Comparison of ENCODE assay signal across 11 cellular contexts in genomic region chr14:102020058-102020971, GRCh38. TPM values are rescaled to one million over a fixed set of nuclear protein-coding genes. Genes with fewer than 3 reads are reported as not detected.
A peak's percentile ranks its signal among the peaks of the same experiment; 100 is the strongest.
DNase-seq lines count a peak whose midpoint lies in the region; ATAC-seq, FAIRE-seq and TF ChIP-seq lines count a peak whose summit lies in the region.
"Had no signal": no experiment of that assay in that cellular context is flagged by ENCODE, and none has a peak within 500 bp of the region (broad histone marks: within the 10 kb centered on the region; RNA-seq: fewer than 3 reads in every experiment).

No MANE protein-coding gene starts in this region.

- H3K4me1 Mint-ChIP-seq in CD8-positive, alpha-beta T cell (ENCODE audit: low read depth) = peaks cover 19% of the 10 kb centered on the region
- H3K4me1 Mint-ChIP-seq in astrocyte (ENCODE audit: low read depth, unreplicated experiment) = peaks cover 20% of the 10 kb centered on the region
- no peaks in the 10 kb centered on the region for H3K4me1 Mint-ChIP-seq in glutamatergic neuron (ENCODE audit: low read depth, unreplicated experiment)

- H3K4me1 ChIP-seq in CD8-positive, alpha-beta T cell (ENCODE audit: insufficient read depth, low read length) = peaks cover 24% of the 10 kb centered on the region
- H3K4me1 ChIP-seq in astrocyte (ENCODE audit: insufficient read depth, low read length) (peaks cover 16% of the 10 kb centered on the region), smooth muscle cell (ENCODE audit: low read depth) (no peaks in the 10 kb centered on the region), left lung (no peaks in the 10 kb centered on the region)
- H3K4me1 ChIP-seq: stomach had no signal

- 91% methylated on average over 13 of the region's 13 CpGs for WGBS in smooth muscle cell (ENCODE audit: low lambda C conversion rate)

- intact Hi-C loops in CD8-positive, alpha-beta T cell (cut with DNase I, micrococcal nuclease) = loop anchor here (1.0 to 5.0 kb wide), 4 partner anchors 60 to 294 kb away; no protein-coding TSS in a partner anchor
- intact Hi-C loops in left lung (cut with DNase I) = no loop called here

- peak; percentile 6 to 71 (median 33) for DNase-seq in CD8-positive, alpha-beta T cell
- DNase-seq in astrocyte (ENCODE audit: low read depth) (peak; percentile 96), smooth muscle cell (lab: John Stamatoyannopoulos, UW; ENCODE audit: unreplicated experiment) (no peak), OCI-M1 (lab: John Stamatoyannopoulos, UW) (no peak), left lung (no peak), glutamatergic neuron (no peak), T-helper 9 cell (no peak)
- DNase-seq: NK-92 treated with Interleukin-12 subunit alpha and Interleukin-12 subunit beta, amount 100 ng/mL, for 24 hours; stomach had no signal

- no peaks in the 10 kb centered on the region for H3K9me3 ChIP-seq in CD8-positive, alpha-beta T cell (ENCODE audit: low read length)
- H3K9me3 ChIP-seq in astrocyte (ENCODE audit: insufficient read depth, low read depth, low read length) (no peaks in the 10 kb centered on the region), smooth muscle cell (replicated peaks; ENCODE audit: low read depth) (no peaks in the 10 kb centered on the region), left lung (no peaks in the 10 kb centered on the region)
- H3K9me3 ChIP-seq: stomach had no signal

- peak overlapping the region; percentile 64 for H3K4me3 Mint-ChIP-seq in CD8-positive, alpha-beta T cell
- H3K4me3 Mint-ChIP-seq in astrocyte (ENCODE audit: unreplicated experiment) (peak overlapping the region; percentile 54), glutamatergic neuron (ENCODE audit: unreplicated experiment) (no peak overlapping the region)

- CTCF ChIA-PET in CD8-positive, alpha-beta T cell (lab: Charles Lee) = interaction anchor here (0.6 to 1.8 kb wide), 2 partner anchors 28 to 76 kb away, joined by 3 to 7 read pairs; no protein-coding TSS in a partner anchor

- peaks cover 56% of the 10 kb centered on the region for H4K20me1 ChIP-seq in astrocyte (ENCODE audit: insufficient read depth, low read length)
- peaks cover 8% of the 10 kb centered on the region for H4K20me1 ChIP-seq in smooth muscle cell (ENCODE audit: low read depth)

- H3K36me3 Mint-ChIP-seq in CD8-positive, alpha-beta T cell = peaks cover 85% of the 10 kb centered on the region
- H3K36me3 Mint-ChIP-seq in astrocyte (ENCODE audit: low read depth, unreplicated experiment) (peaks cover 33% of the 10 kb centered on the region), glutamatergic neuron (ENCODE audit: unreplicated experiment) (peaks cover 15% of the 10 kb centered on the region)

- H3K4me2 ChIP-seq in astrocyte (ENCODE audit: low read length) (peak overlapping the region; percentile 56), smooth muscle cell (no peak overlapping the region)

- peak overlapping the region; percentile 90 for H3K27ac Mint-ChIP-seq in CD8-positive, alpha-beta T cell
- H3K27ac Mint-ChIP-seq in astrocyte (ENCODE audit: unreplicated experiment) = peak overlapping the region; percentile 96
- no peak overlapping the region for H3K27ac Mint-ChIP-seq in glutamatergic neuron (ENCODE audit: unreplicated experiment)

- H3K9me3 Mint-ChIP-seq in CD8-positive, alpha-beta T cell = no peaks in the 10 kb centered on the region
- no peaks in the 10 kb centered on the region for H3K9me3 Mint-ChIP-seq in astrocyte (ENCODE audit: unreplicated experiment)
- H3K9me3 Mint-ChIP-seq in glutamatergic neuron (ENCODE audit: unreplicated experiment) = peaks cover 16% of the 10 kb centered on the region

- no peaks in the 10 kb centered on the region for H3F3A ChIP-seq in smooth muscle cell (ENCODE audit: low read depth)

- peak overlapping the region; percentile 8 for H3K9ac ChIP-seq in astrocyte (ENCODE audit: low read length)
- H3K9ac ChIP-seq in smooth muscle cell (ENCODE audit: low read depth) = no peak overlapping the region

- POLR2A ChIA-PET in CD8-positive, alpha-beta T cell (lab: Charles Lee) = interaction anchor here (0.6 kb wide), 1 partner anchor 528 kb away, joined by 8 read pairs; no protein-coding TSS in a partner anchor

- H3K27ac ChIP-seq in CD8-positive, alpha-beta T cell (ENCODE audit: low read depth, low read length) = peak overlapping the region; percentile 54
- peak overlapping the region; percentile 45 for H3K27ac ChIP-seq in astrocyte (ENCODE audit: low read depth, low read length)
- peak overlapping the region; percentile 52 for H3K27ac ChIP-seq in smooth muscle cell (ENCODE audit: low read depth)
- no peak overlapping the region for H3K27ac ChIP-seq in left lung
- H3K27ac ChIP-seq: stomach had no signal

- H3K79me2 ChIP-seq in astrocyte (ENCODE audit: insufficient read depth, low read length) (peaks cover 9% of the 10 kb centered on the region), smooth muscle cell (ENCODE audit: low read depth) (no peaks in the 10 kb centered on the region)

- peaks cover 59% of the 10 kb centered on the region for H3K36me3 ChIP-seq in CD8-positive, alpha-beta T cell (ENCODE audit: insufficient read depth, low read length)
- H3K36me3 ChIP-seq in astrocyte (ENCODE audit: insufficient read depth, low read length) = peaks cover 76% of the 10 kb centered on the region
- H3K36me3 ChIP-seq in smooth muscle cell (ENCODE audit: low read depth) = peaks cover 46% of the 10 kb centered on the region
- peaks cover 6 to 100% of the 10 kb centered on the region in 2 donors for H3K36me3 ChIP-seq in left lung

- FAIRE-seq in astrocyte (lab: Jason Lieb, UNC) = peak; percentile 76
- FAIRE-seq: bronchial epithelial cell had no signal

- H3K27me3 Mint-ChIP-seq in CD8-positive, alpha-beta T cell (ENCODE audit: low read depth) = no peaks in the 10 kb centered on the region
- H3K27me3 Mint-ChIP-seq in astrocyte (ENCODE audit: low read depth, unreplicated experiment) (no peaks in the 10 kb centered on the region), glutamatergic neuron (ENCODE audit: unreplicated experiment) (peaks cover 2% of the 10 kb centered on the region)

- no peaks in the 10 kb centered on the region for H3K27me3 ChIP-seq in CD8-positive, alpha-beta T cell (ENCODE audit: insufficient read depth, low read length)
- no peaks in the 10 kb centered on the region for H3K27me3 ChIP-seq in astrocyte (ENCODE audit: insufficient read depth, low read length)
- H3K27me3 ChIP-seq in smooth muscle cell (ENCODE audit: low read depth) = no peaks in the 10 kb centered on the region
- H3K27me3 ChIP-seq in left lung = no peaks in the 10 kb centered on the region
- H3K27me3 ChIP-seq: stomach had no signal

- H3K4me3 ChIP-seq in CD8-positive, alpha-beta T cell (ENCODE audit: low read depth, low read length) = no peak overlapping the region
- H3K4me3 ChIP-seq in astrocyte (ENCODE audit: insufficient read depth, low read depth, low read length) (no peak overlapping the region), smooth muscle cell (no peak overlapping the region), left lung (no peak overlapping the region)
- H3K4me3 ChIP-seq: stomach had no signal

- H2AFZ ChIP-seq in astrocyte (ENCODE audit: low read depth, low read length) (no peak overlapping the region), smooth muscle cell (ENCODE audit: low read depth) (no peak overlapping the region)

- no peak for TF ChIP-seq CTCF in CD8-positive, alpha-beta T cell (IDR thresholded peaks at IDR 0.05)
- TF ChIP-seq CTCF in astrocyte (IDR thresholded peaks at IDR 0.05; ENCODE audit: insufficient read depth, low read depth, low read length) = no peak
- TF ChIP-seq CTCF in smooth muscle cell (IDR thresholded peaks at IDR 0.05; ENCODE audit: borderline replicate concordance, insufficient read depth, poor library complexity, severe bottlenecking) = no peak
- TF ChIP-seq CTCF in left lung (IDR thresholded peaks at IDR 0.05) = no peak
- no peak for TF ChIP-seq CTCF in glutamatergic neuron (IDR thresholded peaks at IDR 0.05; ENCODE audit: partially characterized antibody, unreplicated experiment)

- peak; percentile 90 for ATAC-seq in CD8-positive, alpha-beta T cell
- ATAC-seq in SK-N-SH treated with all-trans-retinoic acid at 6 μM for 48 hours = peak; percentile 11; the same call in 2 of the 3 replicates
- ATAC-seq in left lung = no peak

TF ChIP-seq in SK-N-SH treated with all-trans-retinoic acid at 6 μM for 48 hours, 23 proteins besides CTCF, POLR2A, EP300 and RAD21 (continues in another document):
- TF ChIP-seq ZFP3 (CRISPR knock-in tag; IDR thresholded peaks at IDR 0.05) = no peak
- no peak for TF ChIP-seq BACH2 (CRISPR knock-in tag; IDR thresholded peaks at IDR 0.05; ENCODE audit: borderline replicate concordance)
- TF ChIP-seq ZNF8 (CRISPR knock-in tag; IDR thresholded peaks at IDR 0.05) = no peak
- no peak for TF ChIP-seq OSR1 (CRISPR knock-in tag; IDR thresholded peaks at IDR 0.05)
- no peak for TF ChIP-seq PPARA (CRISPR knock-in tag; IDR thresholded peaks at IDR 0.05; ENCODE audit: borderline replicate concordance)
- no peak for TF ChIP-seq ZNF565 (CRISPR knock-in tag; conservative IDR thresholded peaks at IDR 0.05; ENCODE audit: low read depth)
- no peak for TF ChIP-seq PATZ1 (CRISPR knock-in tag; IDR thresholded peaks at IDR 0.05; ENCODE audit: borderline replicate concordance)
- no peak for TF ChIP-seq CSDC2 (CRISPR knock-in tag; IDR thresholded peaks at IDR 0.05)

RNA-seq across cellular contexts. Expression of gene DYNC1H1, which starts 55.9 kb away (rescaled TPM):
- total RNA-seq in CD8-positive, alpha-beta T cell = 100 to 1,000 TPM; 359 TPM
- total RNA-seq in astrocyte (561 and 591 TPM in 2 replicates), smooth muscle cell (399 and 408 TPM in 2 replicates), left lung (100 to 1,000 TPM; 492 to 514 TPM), glutamatergic neuron (ENCODE audit: unreplicated experiment) (2,051 TPM)
- polyA plus RNA-seq in smooth muscle cell = 137 and 172 TPM in 2 replicates

Comparison
In these comparisons a context has a peak if more than half of its experiments do, and no peak if none do; other contexts are left out.
1. DNase-seq: peak in CD8-positive, alpha-beta T cell (7 of 7) and astrocyte (single experiment); none in smooth muscle cell (single experiment), OCI-M1 (single experiment), left lung (0 of 2), glutamatergic neuron (single experiment) and T-helper 9 cell (single experiment).
2. H3K27ac ChIP-seq: peak in CD8-positive, alpha-beta T cell (single experiment), astrocyte (single experiment) and smooth muscle cell (single experiment); none in left lung (0 of 2).
3. intact Hi-C loops: an anchor here in CD8-positive, alpha-beta T cell (1.0 to 5.0 kb wide); none called in left lung.